8 cellular contexts compared by ENCODE assay signal in the genomic region with DNA sequence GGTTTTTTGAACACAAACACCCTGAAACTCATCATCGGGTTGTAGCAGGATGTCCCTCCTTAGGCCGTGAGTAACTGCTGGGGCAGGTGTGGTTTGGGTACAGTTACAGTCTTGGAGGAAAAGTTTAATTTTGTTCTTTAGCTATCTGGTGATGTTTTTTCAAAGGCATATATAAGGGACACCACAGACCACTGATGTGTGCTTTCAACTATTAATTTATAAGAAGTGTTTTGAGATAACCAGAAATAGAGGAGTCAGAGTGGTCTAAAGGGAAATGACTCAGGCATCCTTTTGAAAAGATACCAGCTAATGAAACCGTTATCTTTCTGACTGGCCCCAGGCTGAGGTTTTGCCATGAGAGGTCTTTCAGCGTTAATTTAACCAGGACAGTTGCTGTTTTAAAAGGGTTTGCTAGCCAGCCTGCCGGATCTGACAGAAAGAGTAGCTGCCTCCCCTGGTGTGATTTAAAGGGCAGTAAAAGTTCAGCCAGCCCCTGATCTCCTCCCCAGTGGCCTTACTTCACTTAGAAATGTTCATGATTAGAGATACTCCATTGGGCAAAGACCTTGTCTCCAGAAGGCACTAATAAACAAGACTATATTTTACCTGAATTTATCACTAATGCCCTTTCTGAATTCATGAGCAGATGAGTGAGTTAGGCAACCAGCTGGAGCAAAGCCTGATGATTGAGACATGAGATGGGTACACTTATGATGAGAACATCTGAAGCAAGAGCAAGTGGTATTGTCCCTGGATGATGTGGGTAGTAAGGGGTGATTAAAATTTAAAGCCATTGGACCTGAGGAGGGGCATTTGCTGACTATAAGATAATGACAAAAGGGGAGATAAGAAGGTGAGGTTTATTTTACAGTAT.
DNase-seq lines count a peak whose midpoint lies in the region; ATAC-seq and TF ChIP-seq lines count a peak whose summit lies in the region.

No MANE protein-coding gene starts in this region.

- TF ChIP-seq CTCF in SK-N-SH (IDR thresholded peaks at IDR 0.05) (no peak), heart left ventricle (IDR thresholded peaks at IDR 0.05) (no peak), foreskin keratinocyte (conservative IDR thresholded peaks at IDR 0.05) (no peak), Calu3 (IDR thresholded peaks at IDR 0.05; ENCODE audit: unreplicated experiment) (no peak)

- no peak overlapping the region; the same call in 1 of the 2 replicates for H2AFZ ChIP-seq in SK-N-SH (ENCODE audit: low read depth)

- WGBS in SK-N-SH (ENCODE audit: low lambda C conversion rate): 15% methylated on average over 5 of the region's 5 CpGs
- WGBS in heart left ventricle, 4 donors: 41 to 50% (median 44%) methylated on average over 5 of the region's 5 CpGs

- no peaks in the 10 kb centered on the region for H3K36me3 Mint-ChIP-seq in Calu3 (ENCODE audit: insufficient read depth, unreplicated experiment)

- CTCF ChIA-PET in SK-N-SH (lab: Yijun Ruan, JAX) (interaction anchor here (0.7 to 1.3 kb wide), 4 partner anchors 10 to 156 kb away, joined by 3 read pairs; no protein-coding TSS in a partner anchor), Calu3 (lab: Charles Lee) (interaction anchor here (0.9 kb wide), 1 partner anchor 13 kb away, joined by 3 read pairs; no protein-coding TSS in a partner anchor)

- TF ChIP-seq POLR2A in heart left ventricle (IDR thresholded peaks at IDR 0.05): no peak

- H3K9ac ChIP-seq in SK-N-SH: no peak overlapping the region

- H3K4me2 ChIP-seq in SK-N-SH: peak overlapping the region; percentile 17; the same call in 1 of the 2 replicates

- no peak overlapping the region for H3K4me3 ChIP-seq in SK-N-SH (ENCODE audit: low read depth in 2 of 2, low read length in 1 of 2)
- H3K4me3 ChIP-seq in heart left ventricle: no peak overlapping the region

- H3K27me3 Mint-ChIP-seq in Calu3 (ENCODE audit: unreplicated experiment): no peaks in the 10 kb centered on the region

- ATAC-seq in GM21737 (IDR thresholded peaks at IDR 0.05; ENCODE audit: unreplicated experiment): peak; percentile 85
- ATAC-seq in heart left ventricle: peak in 3 of 4 donors; percentile 26 to 38 (median 33)
- no peak for ATAC-seq in foreskin keratinocyte

- no peaks in the 10 kb centered on the region for H3K9me2 ChIP-seq in SK-N-SH

- H3K4me1 Mint-ChIP-seq in Calu3 (ENCODE audit: low read depth, unreplicated experiment): peaks cover 9% of the 10 kb centered on the region

- no peaks in the 10 kb centered on the region for H4K20me1 ChIP-seq in SK-N-SH (ENCODE audit: insufficient read depth)

- BruUV-seq in Calu3 (replicated peaks; lab: Mats Ljungman, UMichigan): no TSS peak

- H3K9me3 Mint-ChIP-seq in Calu3 (ENCODE audit: low read depth, unreplicated experiment): peaks cover 3% of the 10 kb centered on the region

- no peak overlapping the region for H3K27ac Mint-ChIP-seq in Calu3 (ENCODE audit: unreplicated experiment)

- POLR2A ChIA-PET in SK-N-SH (lab: Yijun Ruan, JAX): interaction anchor here (1.1 kb wide), 1 partner anchor 82 kb away, joined by 3 read pairs; no protein-coding TSS in a partner anchor

- no peak overlapping the region for H3K4me3 Mint-ChIP-seq in Calu3 (ENCODE audit: low read depth, unreplicated experiment)

- H3K4me1 ChIP-seq in SK-N-SH (ENCODE audit: control insufficient read depth in 1 of 2, insufficient read depth in 2 of 2, low read depth in 1 of 2, low read length in 1 of 2): peaks cover 13 to 20% of the 10 kb centered on the region in 2 experiments; a peak in 3 of 4 replicates
- peaks cover 0 to 34% (median 6%) of the 10 kb centered on the region in 12 donors for H3K4me1 ChIP-seq in heart left ventricle
- peaks cover 9% of the 10 kb centered on the region for H3K4me1 ChIP-seq in foreskin keratinocyte

- H3F3A ChIP-seq in SK-N-SH (replicated peaks; ENCODE audit: insufficient read depth): peaks cover 11% of the 10 kb centered on the region

- H3K27me3 ChIP-seq in SK-N-SH (ENCODE audit: insufficient read depth) (no peaks in the 10 kb centered on the region), heart left ventricle (no peaks in the 10 kb centered on the region), foreskin keratinocyte (no peaks in the 10 kb centered on the region)

- no peaks in the 10 kb centered on the region for H3K79me2 ChIP-seq in SK-N-SH (ENCODE audit: insufficient read depth)

- TF ChIP-seq RAD21 in SK-N-SH (IDR thresholded peaks at IDR 0.05; ENCODE audit: low read length): peak; percentile 49; the same call in 1 of the 2 replicates

- H3K9me3 ChIP-seq in SK-N-SH (no peaks in the 10 kb centered on the region), heart left ventricle (no peaks in the 10 kb centered on the region)

- peak; percentile 59 for DNase-seq in CMK (ENCODE audit: low read depth)
- DNase-seq in SK-N-SH: peak; percentile 65
- no peak for DNase-seq in heart left ventricle
- DNase-seq in NCI-H774 (lab: John Stamatoyannopoulos, UW): no peak
- DNase-seq in foreskin keratinocyte: no peak
- no peak for DNase-seq in Calu3
- DNase-seq in KG1 (lab: John Stamatoyannopoulos, UW): no peak

- H3K27ac ChIP-seq in SK-N-SH (ENCODE audit: low read depth in 2 of 2, low read length in 1 of 2) (peak overlapping the region; percentile 53 to 93), heart left ventricle (peak overlapping the region in 1 of 12 donors; percentile 74), foreskin keratinocyte (no peak overlapping the region)

- TF ChIP-seq EP300 in SK-N-SH (IDR thresholded peaks at IDR 0.05; ENCODE audit: borderline replicate concordance in 1 of 2, low read depth in 1 of 2, low read length in 1 of 2): peak; percentile 76 to 91; a peak in 3 of 4 replicates

- intact Hi-C loops in heart left ventricle (cut with DNase I) (loop anchor here in 1 of 10 donors (10.0 kb wide), 1 partner anchor 55 kb away; no protein-coding TSS in a partner anchor), Calu3 (cut with micrococcal nuclease; ENCODE audit: unreplicated experiment) (loop anchor here (5.0 kb wide), 1 partner anchor 383 kb away; no protein-coding TSS in a partner anchor)

- H3K36me3 ChIP-seq in SK-N-SH (replicated peaks in 1 of 2; ENCODE audit: control insufficient read depth in 1 of 2, insufficient read depth in 2 of 2, low read length in 1 of 2): no peaks in the 10 kb centered on the region
- no peaks in the 10 kb centered on the region for H3K36me3 ChIP-seq in heart left ventricle

TF ChIP-seq in SK-N-SH, 30 proteins besides CTCF, POLR2A, EP300 and RAD21 (continues in another document):
- TF ChIP-seq JUND (IDR thresholded peaks at IDR 0.05): peak; percentile 57; the same call in 1 of the 2 replicates
- peak; percentile 80 for TF ChIP-seq RCOR1 (IDR thresholded peaks at IDR 0.05; ENCODE audit: low read length)
- TF ChIP-seq, protein P1, sequence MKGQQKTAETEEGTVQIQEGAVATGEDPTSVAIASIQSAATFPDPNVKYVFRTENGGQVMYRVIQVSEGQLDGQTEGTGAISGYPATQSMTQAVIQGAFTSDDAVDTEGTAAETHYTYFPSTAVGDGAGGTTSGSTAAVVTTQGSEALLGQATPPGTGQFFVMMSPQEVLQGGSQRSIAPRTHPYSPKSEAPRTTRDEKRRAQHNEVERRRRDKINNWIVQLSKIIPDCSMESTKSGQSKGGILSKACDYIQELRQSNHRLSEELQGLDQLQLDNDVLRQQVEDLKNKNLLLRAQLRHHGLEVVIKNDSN (IDR thresholded peaks at IDR 0.05; ENCODE audit: borderline replicate concordance, low read depth): no peak
- no peak for TF ChIP-seq SIN3A (IDR thresholded peaks at IDR 0.05; ENCODE audit: borderline replicate concordance, low read depth, low read length)
- 0 out of 2 replicates have a peak, but pooled peaks have one; percentile 40 for TF ChIP-seq TEAD4 (IDR thresholded peaks at IDR 0.05; ENCODE audit: borderline replicate concordance, insufficient read depth)
- peak; percentile 87 for TF ChIP-seq FOXM1 (IDR thresholded peaks at IDR 0.05; ENCODE audit: low read depth)
- TF ChIP-seq CHD2 (IDR thresholded peaks at IDR 0.05; ENCODE audit: low read length, partially characterized antibody): peak; percentile 57
- no peak for TF ChIP-seq IRF3 (IDR thresholded peaks at IDR 0.05; ENCODE audit: low read depth, low read length)
- no peak for TF ChIP-seq REST (IDR thresholded peaks at IDR 0.05; ENCODE audit: low read depth, low read length)
- peak; percentile 87 for TF ChIP-seq GATA2 (CRISPR knock-in tag; IDR thresholded peaks at IDR 0.05)

Comparison
In these comparisons a context has a peak if more than half of its experiments do, and no peak if none do; other contexts are left out.
1. DNase-seq: peak in CMK (single experiment) and SK-N-SH (single experiment); none in heart left ventricle (0 of 5), NCI-H774 (single experiment), foreskin keratinocyte (0 of 2), Calu3 (single experiment) and KG1 (single experiment).